Comparison of ENCODE assay signal across 7 cellular contexts in genomic region chr15:20193530-20193929, GRCh38.
DNase-seq lines count a peak whose midpoint lies in the region; ATAC-seq and TF ChIP-seq lines count a peak whose summit lies in the region.
"Not testable (repeated sequence)": the region's sequence is repeated elsewhere in the genome, so short reads cannot be mapped to it uniquely, and the experiment has no call there.

No MANE protein-coding gene starts in this region.

- H3K9ac ChIP-seq in DND-41 (ENCODE audit: low read depth, low read length); KMS-11; PC-3 (ENCODE audit: low read length): not testable (repeated sequence)

- H3K36me3 ChIP-seq in DND-41 (ENCODE audit: insufficient read depth, low read length); KMS-11 (ENCODE audit: insufficient read depth); PC-3 (ENCODE audit: low read depth, low read length); mucosa of descending colon (ENCODE audit: low read depth): not testable (repeated sequence)

- BruUV-seq in PC-3 (replicated peaks; lab: Mats Ljungman, UMichigan), result not testable (repeated sequence)

- H3F3A ChIP-seq in PC-3 (ENCODE audit: low read length, unreplicated experiment), result not testable (repeated sequence)

- not testable (repeated sequence) for H3K4me3 ChIP-seq in DND-41 (ENCODE audit: low read depth in 1 of 2, low read length in 2 of 2); KMS-11 (IDR thresholded peaks at IDR 0.05; ENCODE audit: insufficient read depth, low read depth, low read length); mucosa of descending colon
- H3K4me3 ChIP-seq in PC-3 (ENCODE audit: low read length), result 0 out of 2 replicates have a peak overlapping the region, but pooled peaks have one; percentile 9

- H3K36me3 Mint-ChIP-seq in activated naive CD4-positive, alpha-beta T cell treated with anti-CD3 and anti-CD28 coated beads, Interleukin-2, amount 50 U/mL, for 72 hours; stimulated activated effector memory CD8-positive, alpha-beta T cell treated with anti-CD3 and anti-CD28 coated beads, Interleukin-12 subunit alpha, Interleukin-12 subunit beta, amount 100 ng/mL, for 72 hours: not testable (repeated sequence)

- POLR2A ChIA-PET in PC-3 (lab: Charles Lee; ENCODE audit: unreplicated experiment), result not testable (repeated sequence)

- not testable (repeated sequence) for H2AFZ ChIP-seq in DND-41 (ENCODE audit: low read depth, low read length); PC-3 (ENCODE audit: low read length)
- H2AFZ ChIP-seq in KMS-11 (ENCODE audit: low read depth), result peak overlapping the region; percentile 7; the same call in 1 of the 2 replicates

- peak overlapping the region; percentile 21; the same call in 1 of the 2 replicates for H3K4me2 ChIP-seq in DND-41 (ENCODE audit: insufficient read depth, low read length)
- H3K4me2 ChIP-seq in KMS-11, result not testable (repeated sequence)
- H3K4me2 ChIP-seq in PC-3 (ENCODE audit: low read length), result peak overlapping the region; percentile 27; the same call in 1 of the 2 replicates

- not testable (repeated sequence) for H3K9me3 ChIP-seq in DND-41 (ENCODE audit: insufficient read depth, low read length, severe bottlenecking); PC-3 (ENCODE audit: low read length)
- H3K9me3 ChIP-seq in mucosa of descending colon, result peaks cover 25% of the 10 kb centered on the region

- CTCF ChIA-PET in PC-3 (lab: Charles Lee), result not testable (repeated sequence)

- not testable (repeated sequence) for H3K27ac ChIP-seq in DND-41 (ENCODE audit: low read length); KMS-11; PC-3 (ENCODE audit: low read length)

- not testable (repeated sequence) for H3K4me1 Mint-ChIP-seq in stimulated activated effector memory CD8-positive, alpha-beta T cell treated with anti-CD3 and anti-CD28 coated beads, Interleukin-12 subunit alpha, Interleukin-12 subunit beta, amount 100 ng/mL, for 72 hours

- H3K9me3 Mint-ChIP-seq in activated naive CD4-positive, alpha-beta T cell treated with anti-CD3 and anti-CD28 coated beads, Interleukin-2, amount 50 U/mL, for 72 hours; stimulated activated effector memory CD8-positive, alpha-beta T cell treated with anti-CD3 and anti-CD28 coated beads, Interleukin-12 subunit alpha, Interleukin-12 subunit beta, amount 100 ng/mL, for 72 hours: not testable (repeated sequence)

- not testable (repeated sequence) for H3K27ac Mint-ChIP-seq in activated naive CD4-positive, alpha-beta T cell treated with anti-CD3 and anti-CD28 coated beads, Interleukin-2, amount 50 U/mL, for 72 hours; stimulated activated effector memory CD8-positive, alpha-beta T cell treated with anti-CD3 and anti-CD28 coated beads, Interleukin-12 subunit alpha, Interleukin-12 subunit beta, amount 100 ng/mL, for 72 hours

- not testable (repeated sequence) for H3K9me2 ChIP-seq in PC-3 (replicated peaks; ENCODE audit: low read length)

- TF ChIP-seq CTCF in DND-41 (IDR thresholded peaks at IDR 0.05; ENCODE audit: borderline replicate concordance, extremely low read depth, low read length, poor library complexity, severe bottlenecking); KMS-11 (conservative IDR thresholded peaks at IDR 0.05; ENCODE audit: low read depth, low read length); PC-3 (conservative IDR thresholded peaks at IDR 0.05; ENCODE audit: low read depth, low read length); mucosa of descending colon (IDR thresholded peaks at IDR 0.05): not testable (repeated sequence)

- intact Hi-C loops in PC-3 (cut with micrococcal nuclease); left ventricle myocardium superior (cut with micrococcal nuclease); mucosa of descending colon (cut with DNase I, micrococcal nuclease): not testable (repeated sequence)

- H3K4me1 ChIP-seq in DND-41 (ENCODE audit: insufficient read depth, low read length); KMS-11 (ENCODE audit: low read depth, poor library complexity, severe bottlenecking); PC-3 (ENCODE audit: insufficient read depth, low read length); mucosa of descending colon (ENCODE audit: low read depth): not testable (repeated sequence)

- H3K79me2 ChIP-seq in DND-41 (ENCODE audit: insufficient read depth, low read length); KMS-11 (ENCODE audit: insufficient read depth, low read depth); PC-3 (ENCODE audit: low read length): not testable (repeated sequence)

- H4K20me1 ChIP-seq in DND-41 (ENCODE audit: insufficient read depth, low read length); KMS-11 (ENCODE audit: insufficient read depth); PC-3 (ENCODE audit: low read length): not testable (repeated sequence)

- H3K4me3 Mint-ChIP-seq in stimulated activated effector memory CD8-positive, alpha-beta T cell treated with anti-CD3 and anti-CD28 coated beads, Interleukin-12 subunit alpha, Interleukin-12 subunit beta, amount 100 ng/mL, for 72 hours, result not testable (repeated sequence)

- ATAC-seq in DND-41 (ENCODE audit: insufficient read depth, low read depth); PC-3: not testable (repeated sequence)
- ATAC-seq in activated naive CD4-positive, alpha-beta T cell treated with anti-CD3 and anti-CD28 coated beads, Interleukin-2, amount 50 U/mL, for 72 hours, result peak; percentile 16 to 38
- ATAC-seq in left ventricle myocardium superior (peak; percentile 47), mucosa of descending colon (peak; percentile 29)
- peak; percentile 42 for ATAC-seq in stimulated activated effector memory CD8-positive, alpha-beta T cell treated with anti-CD3 and anti-CD28 coated beads, Interleukin-12 subunit alpha, Interleukin-12 subunit beta, amount 100 ng/mL, for 72 hours

- not testable (repeated sequence) for H3K27me3 ChIP-seq in DND-41 (ENCODE audit: insufficient read depth, low read length, poor library complexity); KMS-11 (ENCODE audit: insufficient read depth, low read depth); PC-3 (ENCODE audit: low read length)

- DNase-seq in DND-41 (peak; percentile 16), PC-3 (peak; percentile 25)
- DNase-seq in activated naive CD4-positive, alpha-beta T cell treated with anti-CD3 and anti-CD28 coated beads, Interleukin-2, amount 50 U/mL, for 72 hours (ENCODE audit: low spot score in 2 of 2); left ventricle myocardium superior; mucosa of descending colon; stimulated activated effector memory CD8-positive, alpha-beta T cell treated with anti-CD3 and anti-CD28 coated beads, Interleukin-12 subunit alpha, Interleukin-12 subunit beta, amount 100 ng/mL, for 72 hours (ENCODE audit: low spot score in 2 of 2): not testable (repeated sequence)
